In genomic region chr5:94928891-94929290, GRCh38 we compare ENCODE assay signal across 23 cellular contexts.
DNase-seq lines count a peak whose midpoint lies in the region; ATAC-seq and TF ChIP-seq lines count a peak whose summit lies in the region.
"Had no signal": no experiment of that assay in that cellular context is flagged by ENCODE, and none has a peak within 500 bp of the region (broad histone marks: within the 10 kb centered on the region; RNA-seq: fewer than 3 reads in every experiment).

No MANE protein-coding gene starts in this region.

- POLR2A ChIA-PET in MCF 10A (lab: Yijun Ruan, JAX), result no interaction called here

- BruUV-seq in MCF 10A (replicated peaks; lab: Mats Ljungman, UMichigan), result no TSS peak
- no TSS peak for BruUV-seq in mammary epithelial cell (replicated peaks; lab: Mats Ljungman, UMichigan)

- 70% methylated on average over 6 of the region's 6 CpGs for WGBS in mammary epithelial cell (ENCODE audit: low coverage, missing lambda C conversion rate)

- DNase-seq in MCF 10A (ENCODE audit: unreplicated experiment) (peak; percentile 56), breast epithelium (ENCODE audit: low spot score in 2 of 2) (no peak), mammary epithelial cell (peak; percentile 32), fibroblast of the aortic adventitia (ENCODE audit: low read depth) (peak; percentile 10), skeletal muscle cell (ENCODE audit: low read depth) (peak; percentile 21), omental fat pad (ENCODE audit: low spot score) (no peak), foreskin keratinocyte (no peak), COLO829 (ENCODE audit: low spot score) (no peak)
- DNase-seq: COR-L47, Kasumi-1, MM.1S, NCI-H1092, NCI-H1436 treated with DMSO at 0.1 percent for 48 hours, NCI-H2029, NCI-H2171, NCI-H446, NCI-H526 treated with DMSO at 0.1 percent for 48 hours, Peyer's patch, Right ventricle myocardium superior, SK-N-SH had no signal

- no peak overlapping the region for H3K4me3 Mint-ChIP-seq in MCF 10A (ENCODE audit: unreplicated experiment)
- H3K4me3 Mint-ChIP-seq: B cell had no signal

- in situ Hi-C loops in mammary epithelial cell (cut with MboI; ENCODE audit: low sequenced_read_pairs in 2 of 2), result no loop called here

- H3K27ac Mint-ChIP-seq in MCF 10A (ENCODE audit: low read depth, unreplicated experiment), result no peak overlapping the region
- H3K27ac Mint-ChIP-seq: B cell had no signal

- H3K9me3 ChIP-seq in breast epithelium, result no peaks in the 10 kb centered on the region
- H3K9me3 ChIP-seq in mammary epithelial cell (replicated peaks; ENCODE audit: insufficient read depth, low read length), result no peaks in the 10 kb centered on the region
- H3K9me3 ChIP-seq: Peyer's patch, SK-N-SH had no signal

- TF ChIP-seq POLR2A in breast epithelium (IDR thresholded peaks at IDR 0.05), result no peak

- H4K20me1 ChIP-seq in mammary epithelial cell (ENCODE audit: insufficient read depth, low read length), result no peaks in the 10 kb centered on the region

- H3K4me1 ChIP-seq in breast epithelium (no peaks in the 10 kb centered on the region), mammary epithelial cell (ENCODE audit: insufficient read depth, low read length) (no peaks in the 10 kb centered on the region), foreskin keratinocyte (no peaks in the 10 kb centered on the region)
- H3K4me1 ChIP-seq: Peyer's patch had no signal

- no peaks in the 10 kb centered on the region for H3K9me3 Mint-ChIP-seq in MCF 10A (ENCODE audit: unreplicated experiment)

- H3K9ac ChIP-seq in mammary epithelial cell (ENCODE audit: insufficient read depth, low read length), result no peak overlapping the region
- H3K9ac ChIP-seq: SK-N-SH had no signal

- no peak for ATAC-seq in omental fat pad (ENCODE audit: low FRiP score)
- ATAC-seq in foreskin keratinocyte, result no peak
- ATAC-seq: GM12878 had no signal

- no peaks in the 10 kb centered on the region for H3K79me2 ChIP-seq in mammary epithelial cell (ENCODE audit: insufficient read depth, low read length)

- dilution Hi-C loops in mammary epithelial cell (cut with HindIII; ENCODE audit: low sequenced_read_pairs), result no loop called here

- no peaks in the 10 kb centered on the region for H3K27me3 Mint-ChIP-seq in MCF 10A (ENCODE audit: insufficient read depth, unreplicated experiment)
- H3K27me3 Mint-ChIP-seq: B cell had no signal

- peaks cover 5% of the 10 kb centered on the region for H3K4me1 Mint-ChIP-seq in MCF 10A (ENCODE audit: insufficient read depth, unreplicated experiment)
- H3K4me1 Mint-ChIP-seq: B cell had no signal

- H2AFZ ChIP-seq in mammary epithelial cell (ENCODE audit: low read depth, low read length), result no peak overlapping the region

- no peak overlapping the region for H3K4me2 ChIP-seq in mammary epithelial cell (ENCODE audit: insufficient read depth, low read depth, low read length)
- H3K4me2 ChIP-seq: SK-N-SH had no signal

- no peak overlapping the region for H3K4me3 ChIP-seq in breast epithelium
- H3K4me3 ChIP-seq in mammary epithelial cell (replicated peaks in 1 of 3; ENCODE audit: insufficient read depth in 1 of 3, low read depth in 2 of 3, low read length in 3 of 3), result no peak overlapping the region
- no peak overlapping the region for H3K4me3 ChIP-seq in fibroblast of the aortic adventitia (ENCODE audit: low read depth, low read length)
- H3K4me3 ChIP-seq in skeletal muscle cell (ENCODE audit: low read depth, low read length), result no peak overlapping the region
- H3K4me3 ChIP-seq: GM12878, Peyer's patch had no signal

- H3K27ac ChIP-seq in breast epithelium (no peak overlapping the region), mammary epithelial cell (ENCODE audit: insufficient read depth, low read depth, low read length) (no peak overlapping the region), foreskin keratinocyte (no peak overlapping the region)
- H3K27ac ChIP-seq: 22Rv1, Peyer's patch had no signal

- H3K36me3 ChIP-seq in breast epithelium (peaks cover 4% of the 10 kb centered on the region), mammary epithelial cell (ENCODE audit: insufficient read depth, low read length) (no peaks in the 10 kb centered on the region)
- H3K36me3 ChIP-seq: Peyer's patch had no signal

- no peaks in the 10 kb centered on the region for H3K27me3 ChIP-seq in breast epithelium
- H3K27me3 ChIP-seq in mammary epithelial cell (ENCODE audit: insufficient read depth, low read length), result no peaks in the 10 kb centered on the region
- no peaks in the 10 kb centered on the region for H3K27me3 ChIP-seq in foreskin keratinocyte
- H3K27me3 ChIP-seq: Peyer's patch had no signal

- CTCF ChIA-PET in MCF 10A (lab: Yijun Ruan, JAX), result interaction anchor here (1.7 kb wide), 1 partner anchor 9 kb away, joined by 3 read pairs; no protein-coding TSS in a partner anchor
- CTCF ChIA-PET in mammary epithelial cell (lab: Charles Lee; ENCODE audit: low non-redundant PET), result no interaction called here

- no peaks in the 10 kb centered on the region for H3K36me3 Mint-ChIP-seq in MCF 10A (ENCODE audit: insufficient read depth, unreplicated experiment)

- no peak for TF ChIP-seq CTCF in MCF 10A (IDR thresholded peaks at IDR 0.05; ENCODE audit: unreplicated experiment)
- no peak for TF ChIP-seq CTCF in breast epithelium (IDR thresholded peaks at IDR 0.05)
- TF ChIP-seq CTCF in mammary epithelial cell (conservative IDR thresholded peaks at IDR 0.05 in 1 of 2, IDR thresholded peaks at IDR 0.05 in 1 of 2; ENCODE audit: extremely low read depth in 1 of 2, insufficient read depth in 1 of 2, low read depth in 1 of 2, low read length in 2 of 2), result no peak
- TF ChIP-seq CTCF in fibroblast of the aortic adventitia (IDR thresholded peaks at IDR 0.05; ENCODE audit: insufficient read depth, low read length), result no peak
- no peak for TF ChIP-seq CTCF in omental fat pad (IDR thresholded peaks at IDR 0.05)
- TF ChIP-seq CTCF in foreskin keratinocyte (conservative IDR thresholded peaks at IDR 0.05), result no peak

- intact Hi-C loops in MCF 10A (cut with micrococcal nuclease), result no loop called here
- intact Hi-C loops in breast epithelium (cut with DNase I; ENCODE audit: low total_unique reads), result no loop called here
- intact Hi-C loops in mammary epithelial cell (cut with micrococcal nuclease), result no loop called here

Comparison
In these comparisons a context has a peak if more than half of its experiments do, and no peak if none do; other contexts are left out.
1. DNase-seq: peak in MCF 10A (single experiment), mammary epithelial cell (single experiment), fibroblast of the aortic adventitia (single experiment) and skeletal muscle cell (single experiment); none in breast epithelium (0 of 2), omental fat pad (single experiment), foreskin keratinocyte (0 of 2) and COLO829 (single experiment).